Comparison of ENCODE assay signal across 8 cellular contexts in the genomic region with DNA sequence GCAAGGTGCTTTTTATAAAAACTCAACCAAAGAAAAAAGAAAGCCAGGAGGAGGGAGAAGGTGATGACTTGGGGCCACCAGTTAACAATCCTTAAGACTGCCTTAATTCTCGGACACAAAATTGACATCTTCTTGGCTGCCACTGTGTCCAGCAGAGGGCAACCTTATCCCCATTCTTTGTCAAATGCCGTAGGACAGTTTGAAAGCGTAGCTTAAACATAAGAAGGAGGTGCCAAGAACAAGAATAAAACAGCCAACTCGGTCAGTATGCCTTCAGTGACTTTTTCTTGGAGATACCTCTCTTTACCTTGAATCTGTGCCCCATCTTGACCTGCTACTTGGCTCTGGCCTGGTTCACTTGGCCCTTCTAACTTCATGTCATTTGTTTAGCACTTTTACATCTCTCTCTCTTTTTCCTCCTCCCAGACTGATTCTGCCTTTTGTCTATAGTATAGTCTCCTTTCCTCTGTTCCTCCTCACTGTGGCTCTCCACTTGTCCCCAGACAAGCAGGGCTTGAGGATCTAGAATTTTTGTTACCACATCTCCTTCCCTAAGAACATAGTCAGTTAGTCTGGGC.
A peak's percentile ranks its signal among the peaks of the same experiment; 100 is the strongest.
DNase-seq lines count a peak whose midpoint lies in the region; ATAC-seq and TF ChIP-seq lines count a peak whose summit lies in the region.

No MANE protein-coding gene starts in this region.

- no peaks in the 10 kb centered on the region for H3K36me3 ChIP-seq in adipocyte (ENCODE audit: control insufficient read depth, insufficient read depth, low read length, severe bottlenecking)

- no peak overlapping the region for H3K9ac ChIP-seq in adipocyte (ENCODE audit: low read length)

- H3K4me1 ChIP-seq in adipocyte (ENCODE audit: control insufficient read depth, insufficient read depth, low read length), result peaks cover 15% of the 10 kb centered on the region

- H3K27ac ChIP-seq in HL-60 (replicated peaks), result no peak overlapping the region

- H3K9me3 ChIP-seq in adipocyte (ENCODE audit: control insufficient read depth, low read length), result no peaks in the 10 kb centered on the region

- no peak for ATAC-seq in GM18858 (IDR thresholded peaks at IDR 0.05; ENCODE audit: unreplicated experiment)

- H3K4me3 ChIP-seq in HL-60 (replicated peaks; ENCODE audit: insufficient read depth, low read length), result no peak overlapping the region
- no peak overlapping the region for H3K4me3 ChIP-seq in adipocyte (ENCODE audit: low read length)

- peak; percentile 16 for DNase-seq in NCI-H2029 treated with DMSO at 0.1 percent for 48 hours (lab: John Stamatoyannopoulos, UW)
- DNase-seq in NCI-H2029 (lab: John Stamatoyannopoulos, UW), result no peak
- peak; percentile 1 to 39 for DNase-seq in HL-60 (ENCODE audit: low read depth in 1 of 2, low spot score in 1 of 2)
- DNase-seq in SK-N-DZ (ENCODE audit: low spot score), result peak; percentile 30
- DNase-seq in adipocyte (ENCODE audit: low read depth), result peak; percentile 56
- DNase-seq in hippocampal formation (lab: John Stamatoyannopoulos, UW), result peak; percentile 11 to 24
- DNase-seq in stimulated activated CD4-positive, alpha-beta T cell treated with anti-CD3 and anti-CD28 coated beads, Interleukin-2, amount 100 ng/mL, for 4 hours (ENCODE audit: low read depth), result peak; percentile 26

- TF ChIP-seq CTCF in HL-60 (IDR thresholded peaks at IDR 0.05; ENCODE audit: insufficient read depth, low read length), result peak; percentile 66

- H3K27me3 ChIP-seq in HL-60 (ENCODE audit: insufficient read depth, poor library complexity, severe bottlenecking) (peaks cover 2% of the 10 kb centered on the region), adipocyte (replicated peaks; ENCODE audit: control insufficient read depth, insufficient read depth, low read length) (peaks cover 13% of the 10 kb centered on the region)
